Comparison of ENCODE assay signal across 8 cellular contexts in the genomic region with DNA sequence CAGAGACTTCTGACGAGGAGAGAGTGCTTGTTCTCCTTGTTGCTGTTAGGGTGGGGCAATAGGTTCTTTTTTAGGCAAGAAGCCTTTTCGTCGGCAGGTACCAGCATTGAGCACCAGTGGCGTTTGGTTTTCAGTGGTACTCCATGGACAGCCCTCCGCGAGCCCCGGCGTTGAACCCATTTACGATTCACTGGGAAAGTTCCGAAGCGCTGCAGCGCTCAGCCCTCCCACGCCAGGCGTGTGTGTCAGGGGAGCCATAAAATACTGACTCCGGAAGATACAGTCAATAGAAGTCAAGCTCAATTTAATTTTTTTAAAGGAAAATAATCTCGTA. TPM values are rescaled to one million over a fixed set of nuclear protein-coding genes. Genes with fewer than 3 reads are reported as not detected.
DNase-seq lines count a peak whose midpoint lies in the region; ATAC-seq and TF ChIP-seq lines count a peak whose summit lies in the region.

No MANE protein-coding gene starts in this region.

- no peaks in the 10 kb centered on the region for H3K9me3 Mint-ChIP-seq in CD4-positive, alpha-beta T cell
- H3K9me3 Mint-ChIP-seq in activated naive CD8-positive, alpha-beta T cell treated with anti-CD3 and anti-CD28 coated beads for 36 hours: no peaks in the 10 kb centered on the region

- TF ChIP-seq CTCF in CD4-positive, alpha-beta T cell (IDR thresholded peaks at IDR 0.05): no peak

- peak overlapping the region; percentile 87 for H3K27ac Mint-ChIP-seq in CD4-positive, alpha-beta T cell
- H3K27ac Mint-ChIP-seq in activated naive CD8-positive, alpha-beta T cell treated with anti-CD3 and anti-CD28 coated beads for 36 hours: peak overlapping the region; percentile 80

- intact Hi-C loops in CD4-positive, alpha-beta T cell (cut with DNase I, micrococcal nuclease): loop anchor here (5.0 to 10.0 kb wide), 4 partner anchors 40 to 500 kb away; a partner anchor contains a TSS

- H3K4me1 Mint-ChIP-seq in CD4-positive, alpha-beta T cell (ENCODE audit: low read depth): peaks cover 11% of the 10 kb centered on the region
- peaks cover 3% of the 10 kb centered on the region for H3K4me1 Mint-ChIP-seq in activated naive CD8-positive, alpha-beta T cell treated with anti-CD3 and anti-CD28 coated beads for 36 hours

- H3K27ac ChIP-seq in CD4-positive, alpha-beta T cell (ENCODE audit: low read depth, low read length): peak overlapping the region; percentile 55

- CTCF ChIA-PET in CD4-positive, alpha-beta T cell (lab: Charles Lee): interaction anchor here (0.6 kb wide), 1 partner anchor 500 kb away, joined by 4 read pairs; a partner anchor contains a TSS

- H3K27me3 ChIP-seq in CD4-positive, alpha-beta T cell (ENCODE audit: control insufficient read depth, insufficient read depth, low read length): no peaks in the 10 kb centered on the region

- H3K36me3 Mint-ChIP-seq in CD4-positive, alpha-beta T cell (ENCODE audit: low read depth): peaks cover 18% of the 10 kb centered on the region
- H3K36me3 Mint-ChIP-seq in activated naive CD8-positive, alpha-beta T cell treated with anti-CD3 and anti-CD28 coated beads for 36 hours: peaks cover 7% of the 10 kb centered on the region

- peak; percentile 33 for ATAC-seq in CD4-positive, alpha-beta T cell (ENCODE audit: poor library complexity)
- ATAC-seq in GM21423 (IDR thresholded peaks at IDR 0.05; ENCODE audit: unreplicated experiment) (no peak), HG02763 (IDR thresholded peaks at IDR 0.05; ENCODE audit: unreplicated experiment) (no peak)

- POLR2A ChIA-PET in CD4-positive, alpha-beta T cell (lab: Charles Lee): interaction anchor here (0.6 to 2.6 kb wide), 10 partner anchors 12 to 628 kb away, joined by 3 to 17 read pairs (median 5); a partner anchor contains a TSS

- DNase-seq in CD4-positive, alpha-beta T cell: no peak
- no peak for DNase-seq in Jurkat, Clone E6-1 (ENCODE audit: low read depth, low spot score)
- no peak for DNase-seq in activated naive CD8-positive, alpha-beta T cell treated with anti-CD3 and anti-CD28 coated beads for 36 hours
- peak; percentile 54 for DNase-seq in stimulated activated CD4-positive, alpha-beta T cell treated with anti-CD3 and anti-CD28 coated beads, Interleukin-4, amount 100 ng/mL, for 24 hours
- DNase-seq in NCI-H69 (lab: John Stamatoyannopoulos, UW): no peak

- H3K4me3 ChIP-seq in Jurkat, Clone E6-1 (ENCODE audit: low read length): peak overlapping the region; percentile 79
- peak overlapping the region; percentile 72 for H3K4me3 ChIP-seq in iPS-18c (ENCODE audit: insufficient read depth, low read depth, low read length)

- H3K9me3 ChIP-seq in CD4-positive, alpha-beta T cell (ENCODE audit: control insufficient read depth, low read length): no peaks in the 10 kb centered on the region
- H3K9me3 ChIP-seq in iPS-18c (ENCODE audit: control insufficient read depth, insufficient read depth, low read length): no peaks in the 10 kb centered on the region

- no peak overlapping the region for H3K4me3 Mint-ChIP-seq in CD4-positive, alpha-beta T cell
- H3K4me3 Mint-ChIP-seq in activated naive CD8-positive, alpha-beta T cell treated with anti-CD3 and anti-CD28 coated beads for 36 hours: peak overlapping the region; percentile 95

- no peaks in the 10 kb centered on the region for H3K27me3 Mint-ChIP-seq in CD4-positive, alpha-beta T cell
- H3K27me3 Mint-ChIP-seq in activated naive CD8-positive, alpha-beta T cell treated with anti-CD3 and anti-CD28 coated beads for 36 hours: no peaks in the 10 kb centered on the region

RNA-seq across cellular contexts. Expression of a gene that starts 0.5 kb away (rescaled TPM):
- 10 to 100 TPM; 85.5 to 91.2 TPM for total RNA-seq in CD4-positive, alpha-beta T cell
- polyA plus RNA-seq in Jurkat, Clone E6-1 (2012; ENCODE audit: insufficient read depth, insufficient read length): 31.7 TPM
- 10 to 100 TPM; 47.1 to 48.0 TPM for total RNA-seq in activated naive CD8-positive, alpha-beta T cell treated with anti-CD3 and anti-CD28 coated beads for 36 hours
